ENCODE assay signal across 8 cellular contexts in the genomic region with DNA sequence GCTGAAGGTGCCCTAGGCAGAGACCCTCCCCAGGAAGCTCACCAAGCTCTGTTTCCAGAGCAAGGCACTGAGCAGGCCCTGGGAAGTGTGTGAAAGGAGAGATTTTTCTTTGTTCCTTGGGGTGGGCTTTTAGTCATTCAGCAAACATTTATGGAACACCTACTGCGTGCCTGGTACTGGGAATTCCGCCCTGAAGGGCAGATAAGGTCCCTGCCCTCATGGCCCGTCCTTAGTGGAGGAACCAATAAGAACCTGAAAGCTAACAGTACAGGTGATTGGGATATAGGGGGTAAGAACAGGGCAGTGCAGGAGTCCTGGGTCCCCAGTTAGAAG. TPM values are rescaled to one million over a fixed set of nuclear protein-coding genes. Genes with fewer than 3 reads are reported as not detected.
DNase-seq lines count a peak whose midpoint lies in the region; ATAC-seq and TF ChIP-seq lines count a peak whose summit lies in the region.

No MANE protein-coding gene starts in this region.

- peak overlapping the region; percentile 81 for H3K4me3 Mint-ChIP-seq in nephron

- H3K36me3 Mint-ChIP-seq in nephron (ENCODE audit: low read depth), result no peaks in the 10 kb centered on the region

- H3K4me2 ChIP-seq in Loucy (ENCODE audit: low read depth, low read length, poor library complexity, severe bottlenecking), result peak overlapping the region; percentile 92

- peak overlapping the region; percentile 98 for H3K9ac ChIP-seq in Loucy (ENCODE audit: low read depth, low read length, poor library complexity, severe bottlenecking)

- H3K4me1 Mint-ChIP-seq in nephron, result peaks cover 6% of the 10 kb centered on the region

- DNase-seq in dorsolateral prefrontal cortex (no peak), GM10248 (ENCODE audit: extremely low spot score) (no peak)
- no peak for DNase-seq in central memory CD4-positive, alpha-beta T cell

- TF ChIP-seq CTCF in C4-2B (conservative IDR thresholded peaks at IDR 0.05) (no peak), Loucy (conservative IDR thresholded peaks at IDR 0.05; ENCODE audit: low read length) (no peak), dorsolateral prefrontal cortex (IDR thresholded peaks at IDR 0.05 in 54 of 56, conservative IDR thresholded peaks at IDR 0.05 in 2 of 56; ENCODE audit: low read depth in 1 of 56, partially characterized antibody in 56 of 56) (no peak), nephron (IDR thresholded peaks at IDR 0.05; ENCODE audit: unreplicated experiment in 3 of 3) (no peak), GM10248 (IDR thresholded peaks at IDR 0.05; ENCODE audit: control extremely low read depth, extremely low read depth, low read depth, missing control alignments) (no peak)

- H3K9me2 ChIP-seq in Loucy (replicated peaks; ENCODE audit: low read depth, low read length), result no peaks in the 10 kb centered on the region

- no peaks in the 10 kb centered on the region for H3K9me3 Mint-ChIP-seq in nephron

- intact Hi-C loops in dorsolateral prefrontal cortex (cut with DNase I), result loop anchor here (5.0 kb wide), 3 partner anchors 33 to 63 kb away; a partner anchor contains a TSS

- POLR2A ChIA-PET in GM10248 (lab: Yijun Ruan, JAX), result interaction anchor here (0.8 to 1.0 kb wide), 2 partner anchors 28 to 60 kb away, joined by 3 read pairs; a partner anchor contains a TSS

- H4K20me1 ChIP-seq in Loucy (ENCODE audit: insufficient read depth, low read length, poor library complexity, severe bottlenecking), result no peaks in the 10 kb centered on the region

- no peak for ATAC-seq in HG03095 (IDR thresholded peaks at IDR 0.05; ENCODE audit: unreplicated experiment)
- no peak for ATAC-seq in GM18861 (IDR thresholded peaks at IDR 0.05; ENCODE audit: unreplicated experiment)

- no peaks in the 10 kb centered on the region for H3K27me3 ChIP-seq in Loucy (ENCODE audit: insufficient read depth, low read length, poor library complexity, severe bottlenecking)
- H3K27me3 ChIP-seq in dorsolateral prefrontal cortex, result no peaks in the 10 kb centered on the region

- peak overlapping the region; percentile 90 for H3K4me3 ChIP-seq in Loucy (ENCODE audit: low read length, poor library complexity, severe bottlenecking)
- peak overlapping the region; percentile 33 to 77 (median 61) for H3K4me3 ChIP-seq in dorsolateral prefrontal cortex

- no peaks in the 10 kb centered on the region for H3K9me3 ChIP-seq in Loucy (ENCODE audit: insufficient read depth, low read depth, low read length)

- peak overlapping the region; percentile 51 to 88 (median 73) for H3K27ac Mint-ChIP-seq in nephron

- H2AFZ ChIP-seq in Loucy (ENCODE audit: low read length), result peak overlapping the region; percentile 63; the same call in 1 of the 2 replicates

- peak overlapping the region; percentile 97 for H3K27ac ChIP-seq in C4-2B
- H3K27ac ChIP-seq in dorsolateral prefrontal cortex, result peak overlapping the region; percentile 50 to 97 (median 92)

- CTCF ChIA-PET in GM10248 (lab: Yijun Ruan, JAX), result interaction anchor here (0.6 to 1.4 kb wide), 3 partner anchors 21 to 91 kb away, joined by 3 read pairs; no protein-coding TSS in a partner anchor

- H3F3A ChIP-seq in Loucy (ENCODE audit: low read depth), result peaks cover 4% of the 10 kb centered on the region; the same call in 1 of the 2 replicates

- peaks cover 41% of the 10 kb centered on the region for H3K79me2 ChIP-seq in Loucy (ENCODE audit: insufficient read depth, low read length)

- H3K36me3 ChIP-seq in Loucy (ENCODE audit: insufficient read depth, low read length), result no peaks in the 10 kb centered on the region

- peaks cover 47% of the 10 kb centered on the region for H3K4me1 ChIP-seq in Loucy (ENCODE audit: insufficient read depth, low read length, poor library complexity, severe bottlenecking)

- H3K27me3 Mint-ChIP-seq in nephron (ENCODE audit: low read depth), result no peaks in the 10 kb centered on the region

RNA-seq across cellular contexts. Expression of a gene that starts 3.9 kb away (rescaled TPM):
- 10 to 100 TPM; 21.2 to 62.4 (median 41.3) TPM for total RNA-seq in dorsolateral prefrontal cortex

RNA-seq across cellular contexts. Expression of a gene that starts 10.0 kb away (rescaled TPM):
- total RNA-seq in dorsolateral prefrontal cortex, result 1 to 10 TPM in 58 of 120 experiments, under 1 TPM in 51, not detected in 11; 0.18 to 3.8 (median 1.1) TPM

RNA-seq across cellular contexts. Expression of a gene that starts 12.6 kb away (rescaled TPM):
- total RNA-seq in dorsolateral prefrontal cortex, result under 1 TPM in 4 of 120 experiments, not detected in 116; 0.33 to 0.60 (median 0.42) TPM

RNA-seq across cellular contexts. Expression of a gene that starts 17.7 kb away (rescaled TPM):
- 10 to 100 TPM; 51.6 to 82.9 (median 65.8) TPM for total RNA-seq in dorsolateral prefrontal cortex

RNA-seq across cellular contexts. Expression of a gene that starts 21.9 kb away (rescaled TPM):
- total RNA-seq in dorsolateral prefrontal cortex, result 10 to 100 TPM; 24.6 to 72.2 (median 38.4) TPM
